23 cellular contexts compared by ENCODE assay signal in genomic region chr3:182104811-182105316, GRCh38.
DNase-seq lines count a peak whose midpoint lies in the region; ATAC-seq, FAIRE-seq and TF ChIP-seq lines count a peak whose summit lies in the region.
"Had no signal": no experiment of that assay in that cellular context is flagged by ENCODE, and none has a peak within 500 bp of the region (broad histone marks: within the 10 kb centered on the region; RNA-seq: fewer than 3 reads in every experiment).

No MANE protein-coding gene starts in this region.

- H4K20me1 ChIP-seq in neural progenitor cell (ENCODE audit: low read depth), result no peaks in the 10 kb centered on the region

- H3K36me3 Mint-ChIP-seq in neural progenitor cell, result peaks cover 8% of the 10 kb centered on the region
- H3K36me3 Mint-ChIP-seq: CD8-positive, alpha-beta T cell had no signal

- H3K9me3 Mint-ChIP-seq in neural progenitor cell, result peaks cover 36% of the 10 kb centered on the region

- FAIRE-seq in bronchial epithelial cell (lab: Jason Lieb, UNC), result no peak
- FAIRE-seq: G401.6, GM12892, RCC 7860 had no signal

- no peaks in the 10 kb centered on the region for H3K4me1 ChIP-seq in neural progenitor cell

- H3K9me3 ChIP-seq in neural progenitor cell (ENCODE audit: low read depth), result peaks cover 16% of the 10 kb centered on the region

- peak; percentile 2 for DNase-seq in NCI-H2171 treated with DMSO at 0.1 percent for 48 hours (lab: John Stamatoyannopoulos, UW)
- DNase-seq in NCI-H2171 (lab: John Stamatoyannopoulos, UW), result no peak
- DNase-seq in NCI-H1694 (lab: John Stamatoyannopoulos, UW), result peak; percentile 52
- peak; percentile 45 for DNase-seq in bronchial epithelial cell (ENCODE audit: low read depth)
- no peak for DNase-seq in neural progenitor cell (ENCODE audit: low spot score)
- DNase-seq in NCI-H524 treated with DMSO at 0.1 percent for 48 hours (lab: John Stamatoyannopoulos, UW), result no peak
- DNase-seq in MV-4-11 (lab: John Stamatoyannopoulos, UW), result no peak
- DNase-seq: AML-193; C1 segment of cervical spinal cord; CD8-positive, alpha-beta T cell; DND-41; GOT3; Karpas-422; NCI-H2081; NCI-H510A; OCI-M1; Right ventricle myocardium superior; T-helper 17 cell had no signal

- no peak for TF ChIP-seq CTCF in bronchial epithelial cell (IDR thresholded peaks at IDR 0.05; ENCODE audit: insufficient read depth, low read length, severe bottlenecking)
- no peak for TF ChIP-seq CTCF in neural progenitor cell (IDR thresholded peaks at IDR 0.05)

- H3K4me3 ChIP-seq in bronchial epithelial cell (ENCODE audit: low read depth, low read length) (no peak overlapping the region), neural progenitor cell (no peak overlapping the region)

- H3K27ac ChIP-seq in neural progenitor cell, result no peak overlapping the region

- H3K4me1 Mint-ChIP-seq in neural progenitor cell, result no peaks in the 10 kb centered on the region
- H3K4me1 Mint-ChIP-seq: T-helper 17 cell had no signal

- H3K27me3 Mint-ChIP-seq in neural progenitor cell (ENCODE audit: insufficient read depth, low read depth), result peaks cover 2% of the 10 kb centered on the region
- H3K27me3 Mint-ChIP-seq: T-helper 17 cell had no signal

- no peaks in the 10 kb centered on the region for H3F3A ChIP-seq in neural progenitor cell (ENCODE audit: low read depth)

- H3K27me3 ChIP-seq in bronchial epithelial cell (ENCODE audit: control insufficient read depth, insufficient read depth, low read length) (no peaks in the 10 kb centered on the region), neural progenitor cell (no peaks in the 10 kb centered on the region)

- H3K36me3 ChIP-seq in bronchial epithelial cell (ENCODE audit: control insufficient read depth, insufficient read depth, low read length) (no peaks in the 10 kb centered on the region), neural progenitor cell (no peaks in the 10 kb centered on the region)

- no peaks in the 10 kb centered on the region for H3K79me2 ChIP-seq in neural progenitor cell (ENCODE audit: low read depth)

- no peak overlapping the region for H3K27ac Mint-ChIP-seq in neural progenitor cell
- H3K27ac Mint-ChIP-seq: CD8-positive, alpha-beta T cell; T-helper 17 cell had no signal

- H3K4me3 Mint-ChIP-seq in neural progenitor cell, result no peak overlapping the region
- H3K4me3 Mint-ChIP-seq: CD8-positive, alpha-beta T cell; T-helper 17 cell had no signal

- ATAC-seq in GM21515 (IDR thresholded peaks at IDR 0.05; ENCODE audit: unreplicated experiment), result no peak
- ATAC-seq: CD8-positive, alpha-beta T cell; HCT116; T-helper 17 cell had no signal

- H2AFZ ChIP-seq in neural progenitor cell (replicated peaks), result peak overlapping the region; percentile 32

- H3K9ac ChIP-seq in neural progenitor cell, result no peak overlapping the region

- H3K4me2 ChIP-seq in neural progenitor cell, result no peak overlapping the region

Comparison
In these comparisons a context has a peak if more than half of its experiments do, and no peak if none do; other contexts are left out.
1. DNase-seq: peak in NCI-H2171 treated with DMSO at 0.1 percent for 48 hours (single experiment), NCI-H1694 (single experiment) and bronchial epithelial cell (single experiment); none in NCI-H2171 (single experiment), neural progenitor cell (single experiment), NCI-H524 treated with DMSO at 0.1 percent for 48 hours (single experiment) and MV-4-11 (single experiment).